18 cellular contexts compared by ENCODE assay signal in the genomic region with DNA sequence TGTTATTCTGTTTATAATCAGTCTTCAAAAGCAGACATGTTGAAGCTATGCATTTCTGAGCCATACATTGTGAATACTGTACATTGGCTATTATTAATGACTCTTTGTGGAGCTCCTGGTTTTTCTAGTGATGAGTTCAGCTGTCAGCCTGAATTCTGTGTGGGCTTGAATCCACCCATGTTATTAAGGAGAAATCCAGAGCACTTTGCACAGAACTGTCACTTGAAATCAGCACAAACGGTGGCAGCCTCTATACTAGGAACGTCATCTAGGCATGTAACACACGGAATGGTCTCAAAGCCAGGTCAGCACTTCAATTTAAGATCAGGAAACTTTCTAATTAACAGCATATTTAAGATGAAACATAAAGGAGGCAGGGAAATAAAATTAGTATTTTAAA.
"Had no signal": no experiment of that assay in that cellular context is flagged by ENCODE, and none has a peak within 500 bp of the region (broad histone marks: within the 10 kb centered on the region; RNA-seq: fewer than 3 reads in every experiment).

No MANE protein-coding gene starts in this region.

- H3K4me1 ChIP-seq: SJSA1 had no signal

- DNase-seq: KBM-7, MV-4-11, NCI-H1048, NCI-H1105, NCI-H1436 treated with DMSO at 0.1 percent for 48 hours, NCI-H1694, NCI-H1930, NCI-H2081, NCI-H2107, NCI-H345, NCI-H524, NCI-H526 treated with DMSO at 0.1 percent for 48 hours, NCI-H774, Right ventricle myocardium superior, RPMI8226, SIG-M5 had no signal

- H3K27ac ChIP-seq: SJSA1, SK-N-MC had no signal

- H3K36me3 ChIP-seq: SJSA1 had no signal

- H3K4me3 ChIP-seq: SJSA1, SK-N-MC had no signal

- H3K27me3 ChIP-seq: SJSA1 had no signal

- H3K9me3 ChIP-seq: SJSA1 had no signal
